Comparison of ENCODE assay signal across 8 cellular contexts in genomic region chr4:55321707-55322264, GRCh38. TPM values are rescaled to one million over a fixed set of nuclear protein-coding genes. Genes with fewer than 3 reads are reported as not detected.
A peak's percentile ranks its signal among the peaks of the same experiment; 100 is the strongest.
DNase-seq lines count a peak whose midpoint lies in the region; ATAC-seq and TF ChIP-seq lines count a peak whose summit lies in the region.

No MANE protein-coding gene starts in this region.

- H3K4me1 ChIP-seq in IMR-90 (ENCODE audit: control insufficient read depth, insufficient read depth, low read length): no peaks in the 10 kb centered on the region

- H3K56ac ChIP-seq in IMR-90 (ENCODE audit: extremely low read depth, insufficient read depth, low read length): no peak overlapping the region

- peak; percentile 82 for TF ChIP-seq RAD21 in IMR-90 (IDR thresholded peaks at IDR 0.05; ENCODE audit: low read length)

- peaks cover 21% of the 10 kb centered on the region for H3K27me3 ChIP-seq in IMR-90 (ENCODE audit: control insufficient read depth, insufficient read depth, low read length)

- H3K36me3 ChIP-seq in IMR-90 (ENCODE audit: control insufficient read depth, insufficient read depth, low read length): no peaks in the 10 kb centered on the region

- no peak overlapping the region for H4K8ac ChIP-seq in IMR-90 (ENCODE audit: low read depth in 2 of 2, low read length in 2 of 2)

- no CpG with 5 or more reads among the region's 8 CpGs for WGBS in IMR-90 (ENCODE audit: extremely low coverage in 2 of 2, insufficient read length in 1 of 2), 2 experiments

- DNase-seq in EL: peak; percentile 76
- DNase-seq in IMR-90: peak; percentile 76
- peak; percentile 61 for DNase-seq in NOMO-1 treated with dmso at 0.1 percent for 144 hours (lab: John Stamatoyannopoulos, UW; ENCODE audit: unreplicated experiment)
- peak; percentile 47 for DNase-seq in activated T-cell treated with anti-CD3 and anti-CD28 coated beads, Interleukin-2, amount 50 U/mL, for 24 hours
- DNase-seq in foreskin melanocyte: peak; percentile 70
- peak; percentile 47 for DNase-seq in progenitor cell of endocrine pancreas (ENCODE audit: low spot score, unreplicated experiment)

- dilution Hi-C loops in IMR-90 (cut with HindIII; ENCODE audit: low sequenced_read_pairs, unreplicated experiment): no loop called here

- no peaks in the 10 kb centered on the region for H4K20me1 ChIP-seq in IMR-90 (ENCODE audit: insufficient read depth, low read length)

- peak; percentile 71 for ATAC-seq in IMR-90 (ENCODE audit: low read depth)
- no peak for ATAC-seq in GM21717 (IDR thresholded peaks at IDR 0.05; ENCODE audit: unreplicated experiment)
- no peak for ATAC-seq in HG02852 (IDR thresholded peaks at IDR 0.05; ENCODE audit: unreplicated experiment)

- no peak overlapping the region for H3K18ac ChIP-seq in IMR-90 (ENCODE audit: low read depth, low read length)

- no peak overlapping the region for H2BK120ac ChIP-seq in IMR-90 (ENCODE audit: low read depth, low read length)

- H3K4ac ChIP-seq in IMR-90 (ENCODE audit: low read depth, low read length): no peak overlapping the region

- no peaks in the 10 kb centered on the region for H3K79me1 ChIP-seq in IMR-90 (ENCODE audit: low read depth in 1 of 2, low read length in 2 of 2)

- H2BK15ac ChIP-seq in IMR-90 (ENCODE audit: low read depth, low read length): no peak overlapping the region

- H2AK9ac ChIP-seq in IMR-90 (replicated peaks; ENCODE audit: low read depth, low read length, poor library complexity): no peak overlapping the region

- H3K4me3 Mint-ChIP-seq in activated T-cell treated with anti-CD3 and anti-CD28 coated beads, Interleukin-2, amount 50 U/mL, for 24 hours: no peak overlapping the region
- H3K4me3 Mint-ChIP-seq in progenitor cell of endocrine pancreas (ENCODE audit: low read depth): no peak overlapping the region

- H4K5ac ChIP-seq in IMR-90 (ENCODE audit: low read depth, low read length): no peak overlapping the region

- in situ Hi-C loops in IMR-90 (cut with MboI; ENCODE audit: low sequenced_read_pairs): loop anchor here (10.0 to 25.0 kb wide), 3 partner anchors 509 to 1007 kb away; no protein-coding TSS in a partner anchor

- peaks cover 31% of the 10 kb centered on the region for H3K4me1 Mint-ChIP-seq in activated T-cell treated with anti-CD3 and anti-CD28 coated beads, Interleukin-2, amount 50 U/mL, for 24 hours (ENCODE audit: low read depth)
- H3K4me1 Mint-ChIP-seq in progenitor cell of endocrine pancreas (ENCODE audit: low read depth): peaks cover 2% of the 10 kb centered on the region

- no peaks in the 10 kb centered on the region for H3K9me1 ChIP-seq in IMR-90 (ENCODE audit: insufficient read depth, low read length)

- no peak overlapping the region for H2AFZ ChIP-seq in IMR-90 (replicated peaks; ENCODE audit: low read length, poor library complexity)

- H2BK5ac ChIP-seq in IMR-90 (ENCODE audit: low read depth, low read length, poor library complexity, severe bottlenecking): no peak overlapping the region

- no peak overlapping the region for H2BK20ac ChIP-seq in IMR-90 (ENCODE audit: low read depth, low read length)

- CTCF ChIA-PET in IMR-90 (lab: Yijun Ruan, JAX): interaction anchor here (0.5 to 3.9 kb wide), 8 partner anchors 10 to 1044 kb away, joined by 3 to 25 read pairs (median 4); partner anchors contain the start of gene TMEM165

- no peaks in the 10 kb centered on the region for H3K9me3 Mint-ChIP-seq in activated T-cell treated with anti-CD3 and anti-CD28 coated beads, Interleukin-2, amount 50 U/mL, for 24 hours
- H3K9me3 Mint-ChIP-seq in progenitor cell of endocrine pancreas (ENCODE audit: low read depth): no peaks in the 10 kb centered on the region

- no peak overlapping the region for H2AK5ac ChIP-seq in IMR-90 (ENCODE audit: low read depth, low read length)

- no peak overlapping the region for H3K4me2 ChIP-seq in IMR-90 (ENCODE audit: low read depth, low read length)

- no peaks in the 10 kb centered on the region for H3K36me3 Mint-ChIP-seq in activated T-cell treated with anti-CD3 and anti-CD28 coated beads, Interleukin-2, amount 50 U/mL, for 24 hours (ENCODE audit: low read depth)
- H3K36me3 Mint-ChIP-seq in progenitor cell of endocrine pancreas (ENCODE audit: insufficient read depth): no peaks in the 10 kb centered on the region

- H3K23ac ChIP-seq in IMR-90 (ENCODE audit: low read depth, low read length): no peak overlapping the region

- intact Hi-C loops in IMR-90 (cut with micrococcal nuclease): loop anchor here (1.0 to 10.0 kb wide), 2 partner anchors 350 to 1007 kb away; no protein-coding TSS in a partner anchor

- peak; percentile 79 for TF ChIP-seq CTCF in IMR-90 (conservative IDR thresholded peaks at IDR 0.05; ENCODE audit: low read depth, low read length)
- TF ChIP-seq CTCF in progenitor cell of endocrine pancreas (IDR thresholded peaks at IDR 0.05; ENCODE audit: unreplicated experiment): peak; percentile 81

- H3K27ac Mint-ChIP-seq in activated T-cell treated with anti-CD3 and anti-CD28 coated beads, Interleukin-2, amount 50 U/mL, for 24 hours: no peak overlapping the region
- H3K27ac Mint-ChIP-seq in progenitor cell of endocrine pancreas: no peak overlapping the region

- no peak overlapping the region for H3K27ac ChIP-seq in IMR-90 (ENCODE audit: insufficient read depth, low read length)

- H3K14ac ChIP-seq in IMR-90 (replicated peaks; ENCODE audit: low read depth, low read length): no peak overlapping the region

- H3K9ac ChIP-seq in IMR-90 (ENCODE audit: low read depth, low read length): no peak overlapping the region

- H3K27me3 Mint-ChIP-seq in activated T-cell treated with anti-CD3 and anti-CD28 coated beads, Interleukin-2, amount 50 U/mL, for 24 hours: no peaks in the 10 kb centered on the region
- peaks cover 8% of the 10 kb centered on the region for H3K27me3 Mint-ChIP-seq in progenitor cell of endocrine pancreas

- TF ChIP-seq POLR2A in IMR-90 (IDR thresholded peaks at IDR 0.05; ENCODE audit: low read depth, low read length): no peak

- H3K4me3 ChIP-seq in IMR-90 (ENCODE audit: insufficient read depth, low read depth, low read length): no peak overlapping the region

- BruUV-seq in IMR-90 (replicated peaks; lab: Mats Ljungman, UMichigan): no TSS peak

- H4K91ac ChIP-seq in IMR-90 (ENCODE audit: insufficient read depth, low read depth, low read length): no peak overlapping the region

- POLR2A ChIA-PET in IMR-90 (lab: Charles Lee; ENCODE audit: unreplicated experiment): no interaction called here

- H3K9me3 ChIP-seq in IMR-90 (ENCODE audit: control insufficient read depth, insufficient read depth, low read length): no peaks in the 10 kb centered on the region

TF ChIP-seq in IMR-90, 13 proteins besides CTCF, POLR2A, EP300 and RAD21:
- TF ChIP-seq MXI1 (IDR thresholded peaks at IDR 0.05; ENCODE audit: borderline replicate concordance, low read depth, low read length): no peak
- TF ChIP-seq MAZ (IDR thresholded peaks at IDR 0.05; ENCODE audit: borderline replicate concordance, low read depth, low read length): no peak
- TF ChIP-seq BHLHE40 (IDR thresholded peaks at IDR 0.05; ENCODE audit: low read depth, low read length): no peak
- TF ChIP-seq FOS (IDR thresholded peaks at IDR 0.05; ENCODE audit: low read depth, low read length): no peak
- TF ChIP-seq SMC3 (IDR thresholded peaks at IDR 0.05; ENCODE audit: low read depth, low read length): peak; percentile 68
- no peak for TF ChIP-seq ELK1 (IDR thresholded peaks at IDR 0.05; ENCODE audit: borderline replicate concordance, low read depth, low read length)

RNA-seq across cellular contexts. Expression of gene SRD5A3, which starts 24.3 kb away (rescaled TPM):
- total RNA-seq in IMR-90 (2012; rRNA removed) (6.8 and 7.8 TPM in 2 replicates), progenitor cell of endocrine pancreas (12.1 and 13.2 TPM in 2 replicates)
- polyA plus RNA-seq in IMR-90 (2012; rRNA removed): 5.6 and 6.4 TPM in 2 replicates
- polyA plus RNA-seq in IMR-90 (2012; cell fraction: cytosol; rRNA removed): 2.9 and 6.5 TPM in 2 replicates
- 0.65 and 4.7 TPM in 2 replicates for polyA plus RNA-seq in IMR-90 (2012; cell fraction: nucleus; rRNA removed; ENCODE audit: low replicate concordance)
